2 cellular contexts compared by ENCODE assay signal in the genomic region with DNA sequence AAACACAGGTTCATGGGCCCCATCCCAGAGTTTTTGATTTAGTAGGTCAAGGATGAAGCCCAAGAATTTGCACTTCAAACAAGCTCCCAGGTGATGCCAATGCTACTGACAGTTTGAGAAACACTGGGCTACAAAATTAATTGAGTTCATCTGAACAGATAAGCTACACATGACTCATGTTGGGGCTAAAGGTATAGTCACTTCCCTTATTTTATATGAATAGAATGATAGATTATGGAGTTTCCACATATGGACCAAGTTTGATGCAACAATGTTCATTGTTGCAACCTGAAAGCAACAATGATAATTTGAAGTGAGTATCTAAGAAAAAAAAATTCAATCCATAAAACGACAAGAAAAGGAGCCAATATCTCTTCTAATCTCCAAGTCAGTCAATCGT.
TF ChIP-seq lines count a peak whose summit lies in the region.

No MANE protein-coding gene starts in this region.

TF ChIP-seq in K562, 482 proteins besides CTCF, POLR2A, EP300 and RAD21 (continued from another document and continues in another):
- TF ChIP-seq, protein P1, sequence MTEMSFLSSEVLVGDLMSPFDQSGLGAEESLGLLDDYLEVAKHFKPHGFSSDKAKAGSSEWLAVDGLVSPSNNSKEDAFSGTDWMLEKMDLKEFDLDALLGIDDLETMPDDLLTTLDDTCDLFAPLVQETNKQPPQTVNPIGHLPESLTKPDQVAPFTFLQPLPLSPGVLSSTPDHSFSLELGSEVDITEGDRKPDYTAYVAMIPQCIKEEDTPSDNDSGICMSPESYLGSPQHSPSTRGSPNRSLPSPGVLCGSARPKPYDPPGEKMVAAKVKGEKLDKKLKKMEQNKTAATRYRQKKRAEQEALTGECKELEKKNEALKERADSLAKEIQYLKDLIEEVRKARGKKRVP (CRISPR knock-in tag; IDR thresholded peaks at IDR 0.05), result no peak
- TF ChIP-seq JUN (IDR thresholded peaks at IDR 0.05; ENCODE audit: borderline replicate concordance, low read depth, low read length) (0 out of 2 replicates have a peak, but pooled peaks have one; percentile 15), JUN (CRISPR knock-in tag; IDR thresholded peaks at IDR 0.05; ENCODE audit: borderline replicate concordance) (no peak), DPF2 (IDR thresholded peaks at IDR 0.05) (no peak), FUS (optimal IDR thresholded peaks at IDR 0.05; ENCODE audit: low read depth, low read length) (no peak), HSF4 (CRISPR knock-in tag; IDR thresholded peaks at IDR 0.05; ENCODE audit: borderline replicate concordance) (no peak), HDGF (IDR thresholded peaks at IDR 0.05) (no peak), JUND (IDR thresholded peaks at IDR 0.05; ENCODE audit: borderline replicate concordance, low read depth, low read length) (no peak), JUND (tag; IDR thresholded peaks at IDR 0.05; ENCODE audit: borderline replicate concordance, low read depth, low read length) (peak; percentile 63; the same call in 1 of the 3 replicates), CEBPG (CRISPR knock-in tag; IDR thresholded peaks at IDR 0.05) (peak; percentile 44; the same call in 1 of the 2 replicates), CEBPG (tag; conservative IDR thresholded peaks at IDR 0.05 in 1 of 2, IDR thresholded peaks at IDR 0.05 in 1 of 2) (peak in 1 of 2 experiments; percentile 53; a peak in 1 of 4 replicates), ZNF444 (CRISPR knock-in tag; IDR thresholded peaks at IDR 0.05) (no peak), SIRT6 (IDR thresholded peaks at IDR 0.05; ENCODE audit: low read depth, low read length) (no peak), U2AF2 (optimal IDR thresholded peaks at IDR 0.05; ENCODE audit: low read depth, low read length) (no peak), FOSL1 (tag; conservative IDR thresholded peaks at IDR 0.05) (peak; percentile 72), SPI1 (IDR thresholded peaks at IDR 0.05; ENCODE audit: borderline replicate concordance, low read depth, low read length) (peak; percentile 66), KHSRP (IDR thresholded peaks at IDR 0.05) (no peak), NFYB (IDR thresholded peaks at IDR 0.05; ENCODE audit: extremely low read depth, insufficient read length) (no peak), CBX8 (IDR thresholded peaks at IDR 0.05; ENCODE audit: borderline replicate concordance, extremely low read depth, low read depth, low read length, poor library complexity, severe bottlenecking) (no peak)
- TF ChIP-seq, protein P2, sequence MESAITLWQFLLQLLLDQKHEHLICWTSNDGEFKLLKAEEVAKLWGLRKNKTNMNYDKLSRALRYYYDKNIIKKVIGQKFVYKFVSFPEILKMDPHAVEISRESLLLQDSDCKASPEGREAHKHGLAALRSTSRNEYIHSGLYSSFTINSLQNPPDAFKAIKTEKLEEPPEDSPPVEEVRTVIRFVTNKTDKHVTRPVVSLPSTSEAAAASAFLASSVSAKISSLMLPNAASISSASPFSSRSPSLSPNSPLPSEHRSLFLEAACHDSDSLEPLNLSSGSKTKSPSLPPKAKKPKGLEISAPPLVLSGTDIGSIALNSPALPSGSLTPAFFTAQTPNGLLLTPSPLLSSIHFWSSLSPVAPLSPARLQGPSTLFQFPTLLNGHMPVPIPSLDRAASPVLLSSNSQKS (CRISPR knock-in tag; IDR thresholded peaks at IDR 0.05), result no peak
- TF ChIP-seq, protein P3, sequence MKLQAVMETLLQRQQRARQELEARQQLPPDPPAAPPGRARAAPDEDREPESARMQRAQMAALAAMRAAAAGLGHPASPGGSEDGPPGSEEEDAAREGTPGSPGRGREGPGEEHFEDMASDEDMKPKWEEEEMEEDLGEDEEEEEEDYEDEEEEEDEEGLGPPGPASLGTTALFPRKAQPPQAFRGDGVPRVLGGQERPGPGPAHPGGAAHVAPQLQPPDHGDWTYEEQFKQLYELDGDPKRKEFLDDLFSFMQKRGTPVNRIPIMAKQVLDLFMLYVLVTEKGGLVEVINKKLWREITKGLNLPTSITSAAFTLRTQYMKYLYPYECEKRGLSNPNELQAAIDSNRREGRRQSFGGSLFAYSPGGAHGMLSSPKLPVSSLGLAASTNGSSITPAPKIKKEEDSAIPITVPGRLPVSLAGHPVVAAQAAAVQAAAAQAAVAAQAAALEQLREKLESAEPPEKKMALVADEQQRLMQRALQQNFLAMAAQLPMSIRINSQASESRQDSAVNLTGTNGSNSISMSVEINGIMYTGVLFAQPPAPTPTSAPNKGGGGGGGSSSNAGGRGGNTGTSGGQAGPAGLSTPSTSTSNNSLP (IDR thresholded peaks at IDR 0.05; ENCODE audit: borderline replicate concordance, low read depth, low read length), result 0 out of 2 replicates have a peak, but pooled peaks have one; percentile 43
- TF ChIP-seq, protein P4, sequence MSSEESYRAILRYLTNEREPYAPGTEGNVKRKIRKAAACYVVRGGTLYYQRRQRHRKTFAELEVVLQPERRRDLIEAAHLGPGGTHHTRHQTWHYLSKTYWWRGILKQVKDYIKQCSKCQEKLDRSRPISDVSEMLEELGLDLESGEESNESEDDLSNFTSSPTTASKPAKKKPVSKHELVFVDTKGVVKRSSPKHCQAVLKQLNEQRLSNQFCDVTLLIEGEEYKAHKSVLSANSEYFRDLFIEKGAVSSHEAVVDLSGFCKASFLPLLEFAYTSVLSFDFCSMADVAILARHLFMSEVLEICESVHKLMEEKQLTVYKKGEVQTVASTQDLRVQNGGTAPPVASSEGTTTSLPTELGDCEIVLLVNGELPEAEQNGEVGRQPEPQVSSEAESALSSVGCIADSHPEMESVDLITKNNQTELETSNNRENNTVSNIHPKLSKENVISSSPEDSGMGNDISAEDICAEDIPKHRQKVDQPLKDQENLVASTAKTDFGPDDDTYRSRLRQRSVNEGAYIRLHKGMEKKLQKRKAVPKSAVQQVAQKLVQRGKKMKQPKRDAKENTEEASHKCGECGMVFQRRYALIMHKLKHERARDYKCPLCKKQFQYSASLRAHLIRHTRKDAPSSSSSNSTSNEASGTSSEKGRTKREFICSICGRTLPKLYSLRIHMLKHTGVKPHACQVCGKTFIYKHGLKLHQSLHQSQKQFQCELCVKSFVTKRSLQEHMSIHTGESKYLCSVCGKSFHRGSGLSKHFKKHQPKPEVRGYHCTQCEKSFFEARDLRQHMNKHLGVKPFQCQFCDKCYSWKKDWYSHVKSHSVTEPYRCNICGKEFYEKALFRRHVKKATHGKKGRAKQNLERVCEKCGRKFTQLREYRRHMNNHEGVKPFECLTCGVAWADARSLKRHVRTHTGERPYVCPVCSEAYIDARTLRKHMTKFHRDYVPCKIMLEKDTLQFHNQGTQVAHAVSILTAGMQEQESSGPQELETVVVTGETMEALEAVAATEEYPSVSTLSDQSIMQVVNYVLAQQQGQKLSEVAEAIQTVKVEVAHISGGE (CRISPR knock-in tag; IDR thresholded peaks at IDR 0.05), result no peak
- TF ChIP-seq, protein P5, sequence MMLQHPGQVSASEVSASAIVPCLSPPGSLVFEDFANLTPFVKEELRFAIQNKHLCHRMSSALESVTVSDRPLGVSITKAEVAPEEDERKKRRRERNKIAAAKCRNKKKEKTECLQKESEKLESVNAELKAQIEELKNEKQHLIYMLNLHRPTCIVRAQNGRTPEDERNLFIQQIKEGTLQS (IDR thresholded peaks at IDR 0.05), result peak; percentile 36; the same call in 1 of the 2 replicates
- TF ChIP-seq, protein P5 (CRISPR knock-in tag; conservative IDR thresholded peaks at IDR 0.05), result no peak

TF ChIP-seq in neural cell, 6 proteins besides CTCF, POLR2A, EP300 and RAD21 (continued from another document):
- TF ChIP-seq, protein P6, sequence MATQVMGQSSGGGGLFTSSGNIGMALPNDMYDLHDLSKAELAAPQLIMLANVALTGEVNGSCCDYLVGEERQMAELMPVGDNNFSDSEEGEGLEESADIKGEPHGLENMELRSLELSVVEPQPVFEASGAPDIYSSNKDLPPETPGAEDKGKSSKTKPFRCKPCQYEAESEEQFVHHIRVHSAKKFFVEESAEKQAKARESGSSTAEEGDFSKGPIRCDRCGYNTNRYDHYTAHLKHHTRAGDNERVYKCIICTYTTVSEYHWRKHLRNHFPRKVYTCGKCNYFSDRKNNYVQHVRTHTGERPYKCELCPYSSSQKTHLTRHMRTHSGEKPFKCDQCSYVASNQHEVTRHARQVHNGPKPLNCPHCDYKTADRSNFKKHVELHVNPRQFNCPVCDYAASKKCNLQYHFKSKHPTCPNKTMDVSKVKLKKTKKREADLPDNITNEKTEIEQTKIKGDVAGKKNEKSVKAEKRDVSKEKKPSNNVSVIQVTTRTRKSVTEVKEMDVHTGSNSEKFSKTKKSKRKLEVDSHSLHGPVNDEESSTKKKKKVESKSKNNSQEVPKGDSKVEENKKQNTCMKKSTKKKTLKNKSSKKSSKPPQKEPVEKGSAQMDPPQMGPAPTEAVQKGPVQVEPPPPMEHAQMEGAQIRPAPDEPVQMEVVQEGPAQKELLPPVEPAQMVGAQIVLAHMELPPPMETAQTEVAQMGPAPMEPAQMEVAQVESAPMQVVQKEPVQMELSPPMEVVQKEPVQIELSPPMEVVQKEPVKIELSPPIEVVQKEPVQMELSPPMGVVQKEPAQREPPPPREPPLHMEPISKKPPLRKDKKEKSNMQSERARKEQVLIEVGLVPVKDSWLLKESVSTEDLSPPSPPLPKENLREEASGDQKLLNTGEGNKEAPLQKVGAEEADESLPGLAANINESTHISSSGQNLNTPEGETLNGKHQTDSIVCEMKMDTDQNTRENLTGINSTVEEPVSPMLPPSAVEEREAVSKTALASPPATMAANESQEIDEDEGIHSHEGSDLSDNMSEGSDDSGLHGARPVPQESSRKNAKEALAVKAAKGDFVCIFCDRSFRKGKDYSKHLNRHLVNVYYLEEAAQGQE (IDR thresholded peaks at IDR 0.05; ENCODE audit: borderline replicate concordance), result no peak
- TF ChIP-seq SMC3 (conservative IDR thresholded peaks at IDR 0.05; ENCODE audit: poor library complexity) (no peak), MXI1 (conservative IDR thresholded peaks at IDR 0.05; ENCODE audit: poor library complexity, severe bottlenecking) (no peak), EZH2 (IDR thresholded peaks at IDR 0.05; ENCODE audit: borderline replicate concordance, insufficient read depth, low read length, poor library complexity, severe bottlenecking) (no peak)
TF ChIP-seq in neural cell: peak in this region for 0.
